ENCODE assay signal across 19 cellular contexts in genomic region chr1:158516966-158517365, GRCh38.
"Had no signal": no experiment of that assay in that cellular context is flagged by ENCODE, and none has a peak within 500 bp of the region (broad histone marks: within the 10 kb centered on the region; RNA-seq: fewer than 3 reads in every experiment).

No MANE protein-coding gene starts in this region.

- DNase-seq: head of caudate nucleus; immature natural killer cell; islet precursor cell; left ventricle myocardium inferior; naive thymus-derived CD8-positive, alpha-beta T cell; nucleus accumbens; pancreas; psoas muscle; right lobe of liver; stimulated activated CD4-positive, alpha-beta T cell treated with anti-CD3 and anti-CD28 coated beads, Interleukin-12 subunit alpha, Interleukin-12 subunit beta, amount 100 ng/mL, for 4 hours; stimulated activated CD4-positive, alpha-beta T cell treated with anti-CD3 and anti-CD28 coated beads, Interleukin-15, amount 100 ng/mL, for 24 hours; stimulated activated CD4-positive, alpha-beta T cell treated with anti-CD3 and anti-CD28 coated beads, Interleukin-2, amount 100 ng/mL, for 24 hours; stimulated activated CD4-positive, alpha-beta T cell treated with anti-CD3 and anti-CD28 coated beads, Interleukin-4, amount 100 ng/mL, for 1 hour; stimulated activated naive B cell treated with anti-CD40 and anti-IgM and Interleukin-4, amounts not matched to agents 10 μg/mL and 1 μg/mL and 100 μg/mL, for 72 hours; stimulated activated naive CD8-positive, alpha-beta T cell treated with anti-CD3 and anti-CD28 coated beads, Interleukin-15, Interleukin-2, amounts not matched to agents 100 U/mL and 50 U/mL, for 24 hours; stomach; tibial artery; trophoblast cell; upper lobe of right lung had no signal
